In genomic region chr14:76922599-76922998, GRCh38 we compare ENCODE assay signal across 11 cellular contexts.
DNase-seq lines count a peak whose midpoint lies in the region; ATAC-seq, FAIRE-seq and TF ChIP-seq lines count a peak whose summit lies in the region.
"Had no signal": no experiment of that assay in that cellular context is flagged by ENCODE, and none has a peak within 500 bp of the region (broad histone marks: within the 10 kb centered on the region; RNA-seq: fewer than 3 reads in every experiment).

No MANE protein-coding gene starts in this region.

- no peak for ATAC-seq in A549
- ATAC-seq in HG03571 (IDR thresholded peaks at IDR 0.05; ENCODE audit: unreplicated experiment), result no peak

- no peak overlapping the region for H3K4ac ChIP-seq in H9 (ENCODE audit: low read depth, low read length)
- peak overlapping the region; percentile 5 to 86 for H3K4ac ChIP-seq in mesenchymal stem cell (ENCODE audit: low read depth in 1 of 2, low read length in 2 of 2)

- H2BK15ac ChIP-seq in H9 (ENCODE audit: low read depth, low read length) (no peak overlapping the region), mesenchymal stem cell (ENCODE audit: low read depth, poor library complexity, severe bottlenecking) (no peak overlapping the region)

- no peak overlapping the region for H3K23ac ChIP-seq in H9 (ENCODE audit: insufficient read length, low read depth, low read length)
- peak overlapping the region in 1 of 2 experiments; percentile 46 for H3K23ac ChIP-seq in mesenchymal stem cell (ENCODE audit: low read length in 2 of 2)

- H3K36me3 Mint-ChIP-seq in H9 (ENCODE audit: insufficient read depth in 1 of 3, low read depth in 3 of 3) (no peaks in the 10 kb centered on the region; a peak in 1 of 7 replicates), astrocyte (ENCODE audit: low read depth, unreplicated experiment) (no peaks in the 10 kb centered on the region)
- H3K36me3 Mint-ChIP-seq: CD14-positive monocyte had no signal

- 78% methylated on average over 11 of the region's 12 CpGs for WGBS in A549 (ENCODE audit: missing lambda C conversion rate)
- 100% methylated on average over 4 of the region's 12 CpGs for WGBS in H9 (ENCODE audit: extremely low coverage, insufficient read length, low lambda C conversion rate)
- WGBS in mesenchymal stem cell, result 24% methylated on average over 11 of the region's 12 CpGs

- H2BK20ac ChIP-seq in H9 (ENCODE audit: low read depth, low read length, poor library complexity, severe bottlenecking), result no peak overlapping the region

- no peak for TF ChIP-seq EP300 in A549 (IDR thresholded peaks at IDR 0.05)

- peak overlapping the region; percentile 28 for H3K18ac ChIP-seq in H9 (ENCODE audit: insufficient read length, low read depth, low read length)
- H3K18ac ChIP-seq in mesenchymal stem cell (ENCODE audit: low read depth in 1 of 2, low read length in 2 of 2), result peak overlapping the region; percentile 65 to 73

- H3K4me3 ChIP-seq in A549, result no peak overlapping the region
- H3K4me3 ChIP-seq in astrocyte (ENCODE audit: insufficient read depth, low read depth, low read length), result no peak overlapping the region
- no peak overlapping the region for H3K4me3 ChIP-seq in mesenchymal stem cell (ENCODE audit: insufficient read depth in 1 of 2, low read depth in 1 of 2, low read length in 2 of 2)
- H3K4me3 ChIP-seq: ascending aorta had no signal

- H3K4me3 Mint-ChIP-seq in H9 (no peak overlapping the region), astrocyte (ENCODE audit: unreplicated experiment) (peak overlapping the region; percentile 13)

- H3K27me3 ChIP-seq in H9 (ENCODE audit: insufficient read depth, low read length) (no peaks in the 10 kb centered on the region), astrocyte (ENCODE audit: insufficient read depth, low read length) (no peaks in the 10 kb centered on the region), mesenchymal stem cell (ENCODE audit: control insufficient read depth in 1 of 2, insufficient read depth in 1 of 2, low read length in 2 of 2) (no peaks in the 10 kb centered on the region)
- H3K27me3 ChIP-seq: ascending aorta had no signal

- H3K14ac ChIP-seq in H9 (ENCODE audit: insufficient read depth, low read length) (no peak overlapping the region), mesenchymal stem cell (ENCODE audit: low read length in 2 of 2) (peak overlapping the region in 1 of 2 experiments; percentile 2)

- H3K79me1 ChIP-seq in H9 (ENCODE audit: insufficient read depth, low read depth, low read length, poor library complexity, severe bottlenecking), result no peaks in the 10 kb centered on the region
- no peaks in the 10 kb centered on the region for H3K79me1 ChIP-seq in mesenchymal stem cell (replicated peaks; ENCODE audit: low read length, poor library complexity, severe bottlenecking)

- H3K27ac Mint-ChIP-seq in H9 (peak overlapping the region in 2 of 3 experiments; percentile 26 to 75; a peak in 1 of 7 replicates), astrocyte (ENCODE audit: unreplicated experiment) (peak overlapping the region; percentile 79)

- POLR2A ChIA-PET in A549 (lab: Yijun Ruan, JAX), result no interaction called here
- POLR2A ChIA-PET in HEK293T (lab: Yijun Ruan, JAX), result interaction anchor here (0.6 to 0.7 kb wide), 2 partner anchors 27 to 55 kb away, joined by 3 read pairs; no protein-coding TSS in a partner anchor

- no peak overlapping the region for H3K9ac ChIP-seq in H9 (ENCODE audit: extremely low read depth, insufficient read length, low read length)
- H3K9ac ChIP-seq in astrocyte (ENCODE audit: low read length), result peak overlapping the region; percentile 70
- H3K9ac ChIP-seq in mesenchymal stem cell (ENCODE audit: low read length), result no peak overlapping the region

- DNase-seq in A549 (ENCODE audit: low read depth in 1 of 2, low spot score in 1 of 2) (no peak), H9 (no peak), astrocyte (ENCODE audit: low read depth) (peak; percentile 70), mesenchymal stem cell (peak; percentile 72), HEK293T (ENCODE audit: extremely low spot score) (no peak), kidney glomerular epithelial cell (lab: John Stamatoyannopoulos, UW) (no peak), glomerular visceral epithelial cell (ENCODE audit: extremely low spot score) (no peak)
- DNase-seq: T1000 had no signal

- peak overlapping the region; percentile 19 for H2BK12ac ChIP-seq in H9 (ENCODE audit: insufficient read length, low read depth, low read length)
- H2BK12ac ChIP-seq in mesenchymal stem cell (ENCODE audit: low read length in 2 of 2), result peak overlapping the region; percentile 87 to 96

- H4K8ac ChIP-seq in H9 (replicated peaks; ENCODE audit: insufficient read length, low read depth, low read length) (no peak overlapping the region), mesenchymal stem cell (ENCODE audit: low read length) (peak overlapping the region; percentile 78)

- H2BK120ac ChIP-seq in H9 (ENCODE audit: low read depth, low read length, poor library complexity, severe bottlenecking) (no peak overlapping the region), mesenchymal stem cell (ENCODE audit: low read depth, low read length) (peak overlapping the region; percentile 80)

- H3K56ac ChIP-seq in H9 (ENCODE audit: insufficient read length, low read depth, low read length), result no peak overlapping the region

- peaks cover 3% of the 10 kb centered on the region for H3K23me2 ChIP-seq in H9 (ENCODE audit: insufficient read length, low read depth, low read length, poor library complexity, severe bottlenecking)

- H3K79me2 ChIP-seq in H9 (ENCODE audit: insufficient read depth, low read length), result no peaks in the 10 kb centered on the region
- no peaks in the 10 kb centered on the region for H3K79me2 ChIP-seq in astrocyte (ENCODE audit: insufficient read depth, low read length)

- H3K9me3 Mint-ChIP-seq in H9 (no peaks in the 10 kb centered on the region; a peak in 3 of 5 replicates), astrocyte (ENCODE audit: unreplicated experiment) (peaks cover 2% of the 10 kb centered on the region)

- TF ChIP-seq CTCF in A549 (IDR thresholded peaks at IDR 0.05), result no peak
- no peak for TF ChIP-seq CTCF in H9 (conservative IDR thresholded peaks at IDR 0.05)
- TF ChIP-seq CTCF in astrocyte (IDR thresholded peaks at IDR 0.05; ENCODE audit: insufficient read depth, low read depth, low read length), result no peak

- H3K36me3 ChIP-seq in astrocyte (ENCODE audit: insufficient read depth, low read length), result no peaks in the 10 kb centered on the region
- no peaks in the 10 kb centered on the region for H3K36me3 ChIP-seq in mesenchymal stem cell (ENCODE audit: control insufficient read depth in 1 of 2, insufficient read depth in 2 of 2, low read depth in 1 of 2, low read length in 2 of 2)
- H3K36me3 ChIP-seq: ascending aorta had no signal

- H3T11ph ChIP-seq in H9 (ENCODE audit: low read length), result no peak overlapping the region

- H3K4me2 ChIP-seq in A549 (no peak overlapping the region), H9 (ENCODE audit: insufficient read depth, insufficient read length, low read length) (no peak overlapping the region), astrocyte (ENCODE audit: low read length) (peak overlapping the region; percentile 70), mesenchymal stem cell (ENCODE audit: low read length, poor library complexity, severe bottlenecking) (no peak overlapping the region)

- peaks cover 1% of the 10 kb centered on the region; the same call in 1 of the 2 replicates for H3K27me3 Mint-ChIP-seq in H9 (ENCODE audit: low read depth)
- no peaks in the 10 kb centered on the region for H3K27me3 Mint-ChIP-seq in astrocyte (ENCODE audit: low read depth, unreplicated experiment)

- H4K5ac ChIP-seq in H9 (ENCODE audit: insufficient read length, low read depth, low read length), result no peak overlapping the region

- TF ChIP-seq RAD21 in A549 (conservative IDR thresholded peaks at IDR 0.05 in 1 of 2, IDR thresholded peaks at IDR 0.05 in 1 of 2), result no peak

- H4K91ac ChIP-seq in H9 (ENCODE audit: insufficient read length, low read depth, low read length), result peak overlapping the region; percentile 66
- H4K91ac ChIP-seq in mesenchymal stem cell (ENCODE audit: low read length), result peak overlapping the region; percentile 91

- H2AFZ ChIP-seq in H9 (ENCODE audit: low read length), result no peak overlapping the region
- peak overlapping the region; percentile 94 for H2AFZ ChIP-seq in astrocyte (ENCODE audit: low read depth, low read length)
- peak overlapping the region; percentile 44 for H2AFZ ChIP-seq in mesenchymal stem cell (ENCODE audit: low read depth, low read length)

- peak overlapping the region; percentile 37 to 96; a peak in 5 of 6 replicates for H3K27ac ChIP-seq in A549
- no peak overlapping the region for H3K27ac ChIP-seq in H9 (ENCODE audit: insufficient read length, low read depth, low read length)
- peak overlapping the region; percentile 50 for H3K27ac ChIP-seq in astrocyte (ENCODE audit: low read depth, low read length)
- H3K27ac ChIP-seq in mesenchymal stem cell (ENCODE audit: low read length, poor library complexity, severe bottlenecking), result peak overlapping the region; percentile 65
- H3K27ac ChIP-seq: ascending aorta had no signal

- peak overlapping the region; percentile 38 for H2AK5ac ChIP-seq in H9 (ENCODE audit: insufficient read length, low read length)
- H2AK5ac ChIP-seq in mesenchymal stem cell (ENCODE audit: low read length, severe bottlenecking), result peak overlapping the region; percentile 96

- H2BK5ac ChIP-seq in H9 (ENCODE audit: insufficient read length, low read length) (no peak overlapping the region), mesenchymal stem cell (ENCODE audit: low read depth, low read length, poor library complexity, severe bottlenecking) (peak overlapping the region; percentile 1)

- TF ChIP-seq POLR2A in A549 (IDR thresholded peaks at IDR 0.05; ENCODE audit: low read length), result no peak

- H3K9me3 ChIP-seq in A549, result no peaks in the 10 kb centered on the region
- H3K9me3 ChIP-seq in H9 (ENCODE audit: control insufficient read depth, low read depth, low read length), result no peaks in the 10 kb centered on the region
- H3K9me3 ChIP-seq in astrocyte (ENCODE audit: insufficient read depth, low read depth, low read length), result no peaks in the 10 kb centered on the region
- H3K9me3 ChIP-seq in mesenchymal stem cell (ENCODE audit: control insufficient read depth, low read length), result no peaks in the 10 kb centered on the region
- H3K9me3 ChIP-seq: ascending aorta had no signal

- CTCF ChIA-PET in A549 (lab: Yijun Ruan, JAX) (interaction anchor here (0.8 to 39.5 kb wide), 6 partner anchors 6 to 171 kb away, joined by 3 to 678 read pairs (median 340); no protein-coding TSS in a partner anchor), HEK293T (lab: Yijun Ruan, JAX) (interaction anchor here (1.0 kb wide), 1 partner anchor 9 kb away, joined by 3 read pairs; no protein-coding TSS in a partner anchor)

- H4K20me1 ChIP-seq in H9 (ENCODE audit: control insufficient read depth, insufficient read depth, insufficient read length) (no peaks in the 10 kb centered on the region), astrocyte (ENCODE audit: insufficient read depth, low read length) (no peaks in the 10 kb centered on the region)

- no peak for FAIRE-seq in A549 (lab: Jason Lieb, UNC)
- FAIRE-seq in astrocyte (lab: Jason Lieb, UNC), result no peak

- H3K4me1 ChIP-seq in A549, result peaks cover 69% of the 10 kb centered on the region
- H3K4me1 ChIP-seq in H9 (ENCODE audit: insufficient read depth, low read length), result peaks cover 30% of the 10 kb centered on the region; the same call in 1 of the 2 replicates
- peaks cover 55% of the 10 kb centered on the region for H3K4me1 ChIP-seq in astrocyte (ENCODE audit: insufficient read depth, low read length)
- peaks cover 68% of the 10 kb centered on the region for H3K4me1 ChIP-seq in mesenchymal stem cell (ENCODE audit: control insufficient read depth, insufficient read depth, low read depth, low read length)

- H3K4me1 Mint-ChIP-seq in H9 (peaks cover 77 to 89% of the 10 kb centered on the region in 2 experiments), astrocyte (ENCODE audit: low read depth, unreplicated experiment) (peaks cover 78% of the 10 kb centered on the region)

Comparison
In these comparisons a context has a peak if more than half of its experiments do, and no peak if none do; other contexts are left out.
1. DNase-seq: peak in astrocyte (single experiment) and mesenchymal stem cell (single experiment); none in A549 (0 of 2), H9 (single experiment), HEK293T (single experiment), kidney glomerular epithelial cell (single experiment) and glomerular visceral epithelial cell (single experiment).